In the genomic region with DNA sequence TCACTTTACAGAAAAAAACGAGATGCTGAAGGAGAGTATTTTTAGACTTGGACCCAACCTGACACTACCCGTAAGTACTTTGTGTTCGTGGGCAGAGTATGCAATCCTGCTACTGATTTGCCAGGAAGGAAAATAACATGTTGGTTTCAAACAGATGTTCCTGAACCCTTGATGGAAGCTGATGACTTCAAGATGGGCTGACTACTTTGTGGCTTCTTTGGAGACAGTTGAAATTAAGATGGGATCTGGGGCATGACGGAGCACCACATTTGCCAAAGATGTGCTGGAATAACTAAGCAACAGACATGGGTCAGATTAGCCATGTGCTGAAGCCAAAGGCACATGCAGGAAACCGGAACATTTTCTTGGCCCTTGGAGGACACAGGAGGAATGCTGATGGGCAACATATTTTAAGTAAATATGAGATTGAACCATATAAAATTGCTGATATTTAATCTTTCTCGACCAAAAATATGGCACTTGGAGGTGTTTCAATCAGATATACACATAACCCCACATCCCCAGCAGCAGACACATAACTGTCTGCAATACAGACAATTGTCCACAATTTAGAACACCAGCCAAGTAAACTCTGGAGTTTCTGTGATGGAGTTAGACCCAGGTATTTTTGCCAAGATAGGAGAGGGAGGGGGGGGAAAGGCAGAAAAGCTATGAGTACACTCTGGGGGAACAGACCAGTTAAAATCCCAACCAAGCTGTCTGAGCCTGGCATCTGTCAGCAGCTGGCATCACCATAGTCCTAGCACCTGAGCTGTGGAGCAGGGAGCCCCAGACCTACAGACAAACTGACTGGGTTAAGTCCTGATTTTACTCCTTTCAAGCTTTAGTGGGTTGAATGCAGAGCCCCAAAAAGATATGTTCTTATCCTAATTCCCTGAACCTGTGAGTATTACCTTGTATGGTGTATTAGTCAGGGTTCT, we compare ENCODE assay signal across 18 cellular contexts.
DNase-seq lines count a peak whose midpoint lies in the region; ATAC-seq lines count a peak whose summit lies in the region.
"Had no signal": no experiment of that assay in that cellular context is flagged by ENCODE, and none has a peak within 500 bp of the region (broad histone marks: within the 10 kb centered on the region; RNA-seq: fewer than 3 reads in every experiment).

No MANE protein-coding gene starts in this region.

- peaks cover 0 to 19% (median 13%) of the 10 kb centered on the region in 5 donors for H3K27me3 Mint-ChIP-seq in naive thymus-derived CD4-positive, alpha-beta T cell

- CTCF ChIA-PET in naive thymus-derived CD4-positive, alpha-beta T cell (lab: Charles Lee), result no interaction called here

- no peak overlapping the region for H3K27ac ChIP-seq in naive thymus-derived CD4-positive, alpha-beta T cell (ENCODE audit: low read depth, low read length)
- H3K27ac ChIP-seq: SJSA1, thyroid gland had no signal

- no peaks in the 10 kb centered on the region for H3K36me3 Mint-ChIP-seq in naive thymus-derived CD4-positive, alpha-beta T cell

- ATAC-seq in Right ventricle myocardium inferior (peak; percentile 65), HG03354 (IDR thresholded peaks at IDR 0.05; ENCODE audit: poor library complexity, severe bottlenecking, unreplicated experiment) (no peak), GM19455 (IDR thresholded peaks at IDR 0.05; ENCODE audit: unreplicated experiment) (no peak)
- ATAC-seq in naive thymus-derived CD4-positive, alpha-beta T cell, result no peak

- no peaks in the 10 kb centered on the region for H3K4me1 Mint-ChIP-seq in naive thymus-derived CD4-positive, alpha-beta T cell

- no peaks in the 10 kb centered on the region for H3K4me1 ChIP-seq in naive thymus-derived CD4-positive, alpha-beta T cell (ENCODE audit: control insufficient read depth in 2 of 2, insufficient read depth in 2 of 2, low read length in 2 of 2)
- H3K4me1 ChIP-seq: pancreas had no signal

- H3K27ac Mint-ChIP-seq in naive thymus-derived CD4-positive, alpha-beta T cell, result no peak overlapping the region

- no peak overlapping the region for H3K4me3 ChIP-seq in naive thymus-derived CD4-positive, alpha-beta T cell (ENCODE audit: low read length)
- H3K4me3 ChIP-seq: pancreas, SJSA1, thyroid gland had no signal

- DNase-seq in Right ventricle myocardium inferior (ENCODE audit: missing footprints) (no peak), cardiac septum (ENCODE audit: low spot score) (no peak), fibroblast of peridontal ligament (ENCODE audit: extremely low read depth) (peak; percentile 100), mesenteric fat pad (ENCODE audit: low spot score) (peak; percentile 26), kidney tubule cell (ENCODE audit: low spot score) (no peak)
- no peak for DNase-seq in naive thymus-derived CD4-positive, alpha-beta T cell
- DNase-seq: 8988T; activated CD4-positive, alpha-beta T cell treated with anti-CD3 and anti-CD28 coated beads, Interleukin-2, amount 50 U/mL, for 1 hour; dermis blood vessel endothelial cell; foreskin melanocyte; GDM1; NCI-H1092; NCI-H2227 treated with DMSO at 0.1 percent for 48 hours; pancreas had no signal

- H3K36me3 ChIP-seq in naive thymus-derived CD4-positive, alpha-beta T cell (ENCODE audit: control insufficient read depth in 2 of 3, insufficient read depth in 3 of 3, low read length in 3 of 3), result no peaks in the 10 kb centered on the region
- H3K36me3 ChIP-seq: pancreas, SJSA1, thyroid gland had no signal

- H3K9me3 ChIP-seq in naive thymus-derived CD4-positive, alpha-beta T cell (ENCODE audit: control insufficient read depth in 2 of 3, low read length in 3 of 3), result no peaks in the 10 kb centered on the region
- H3K9me3 ChIP-seq: pancreas, SJSA1, thyroid gland had no signal

- intact Hi-C loops in Right ventricle myocardium inferior (cut with DNase I) (no loop called here), cardiac septum (cut with DNase I) (loop anchor here (10.0 kb wide), 3 partner anchors 98 to 912 kb away; a partner anchor contains a TSS)
- intact Hi-C loops in naive thymus-derived CD4-positive, alpha-beta T cell (cut with micrococcal nuclease), result no loop called here

- H3K9me3 Mint-ChIP-seq in naive thymus-derived CD4-positive, alpha-beta T cell, result peaks cover 0 to 6% (median 2%) of the 10 kb centered on the region in 11 donors

- H3K27me3 ChIP-seq in naive thymus-derived CD4-positive, alpha-beta T cell (ENCODE audit: control insufficient read depth in 2 of 2, insufficient read depth in 2 of 2, low read length in 2 of 2), result no peaks in the 10 kb centered on the region
- H3K27me3 ChIP-seq: pancreas, SJSA1, thyroid gland had no signal

- POLR2A ChIA-PET in naive thymus-derived CD4-positive, alpha-beta T cell (lab: Charles Lee), result no interaction called here

- H3K4me3 Mint-ChIP-seq in naive thymus-derived CD4-positive, alpha-beta T cell, result no peak overlapping the region

Comparison
In these comparisons a context has a peak if more than half of its experiments do, and no peak if none do; other contexts are left out.
1. DNase-seq: peak in fibroblast of peridontal ligament (single experiment) and mesenteric fat pad (single experiment); none in Right ventricle myocardium inferior (single experiment), cardiac septum (single experiment), naive thymus-derived CD4-positive, alpha-beta T cell (0 of 9) and kidney tubule cell (single experiment).